Comparison of ENCODE assay signal across 8 cellular contexts in the genomic region with DNA sequence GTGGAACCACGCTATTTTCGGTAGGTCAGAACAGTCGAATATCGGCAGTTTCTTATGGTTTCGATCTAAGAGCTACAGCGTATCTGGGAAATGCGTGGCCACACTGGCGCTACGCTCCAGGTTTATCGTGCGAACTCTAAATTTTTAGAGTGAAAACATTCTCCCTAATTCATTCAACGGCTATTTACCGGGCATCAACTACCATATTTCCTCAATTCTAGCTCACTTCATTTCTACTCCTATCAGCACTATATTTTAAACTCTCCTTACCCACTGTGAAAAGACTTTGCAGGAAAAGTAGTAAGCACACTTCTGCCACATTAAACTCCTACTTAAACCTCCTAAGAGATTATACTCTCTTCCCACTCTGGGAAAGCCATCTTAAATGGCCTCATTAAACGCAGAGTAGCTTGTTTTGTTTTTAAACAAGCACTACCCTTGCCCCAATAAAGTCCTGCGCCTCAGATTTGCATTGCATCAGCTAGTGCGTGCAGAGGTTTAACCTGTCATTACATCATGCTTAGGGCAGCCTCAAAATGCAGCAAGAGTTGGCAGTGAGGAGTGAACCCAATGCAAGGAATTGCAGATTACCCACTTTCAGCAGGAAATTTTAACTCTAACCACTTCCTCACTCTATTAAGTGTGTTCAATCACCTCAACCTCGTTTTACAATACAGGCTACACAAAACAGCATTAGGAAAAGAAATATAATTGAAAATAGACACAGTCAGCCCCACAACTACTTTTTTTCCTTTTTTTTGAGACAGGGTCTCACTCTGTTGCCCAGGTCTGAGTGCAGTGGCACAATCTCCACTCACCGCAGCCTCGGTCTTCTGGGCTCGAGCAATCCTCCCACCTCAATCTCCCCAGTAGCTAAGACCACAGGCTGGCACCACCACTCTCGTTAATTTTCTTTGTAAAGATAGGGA. TPM values are rescaled to one million over a fixed set of nuclear protein-coding genes. Genes with fewer than 3 reads are reported as not detected.
DNase-seq lines count a peak whose midpoint lies in the region; ATAC-seq, FAIRE-seq and TF ChIP-seq lines count a peak whose summit lies in the region.

No MANE protein-coding gene starts in this region.

- DNase-seq in DMS 273 treated with DMSO at 0.1 percent for 48 hours (lab: John Stamatoyannopoulos, UW) (peak; percentile 35), RCC 7860 (ENCODE audit: low spot score) (peak; percentile 50), left ventricle myocardium inferior (no peak), COR-L47 (lab: John Stamatoyannopoulos, UW) (no peak)
- DNase-seq in activated naive CD8-positive, alpha-beta T cell treated with anti-CD3 and anti-CD28 coated beads, Interleukin-2, amount 10 ng/mL, durations not matched to agents 7 days and 5 days, result no peak

- peaks cover 40% of the 10 kb centered on the region for H3K4me1 Mint-ChIP-seq in activated naive CD8-positive, alpha-beta T cell treated with anti-CD3 and anti-CD28 coated beads, Interleukin-2, amount 10 ng/mL, durations not matched to agents 7 days and 5 days

- no peaks in the 10 kb centered on the region for H3K9me3 Mint-ChIP-seq in activated naive CD8-positive, alpha-beta T cell treated with anti-CD3 and anti-CD28 coated beads, Interleukin-2, amount 10 ng/mL, durations not matched to agents 7 days and 5 days

- TF ChIP-seq CTCF in left ventricle myocardium inferior (IDR thresholded peaks at IDR 0.05; ENCODE audit: borderline replicate concordance), result no peak

- H3K27ac ChIP-seq in left ventricle myocardium inferior (replicated peaks) (peak overlapping the region; percentile 92), rectal smooth muscle tissue (ENCODE audit: low read depth, low read length) (peak overlapping the region; percentile 80)

- ATAC-seq in GM19397 (IDR thresholded peaks at IDR 0.05; ENCODE audit: unreplicated experiment) (peak; percentile 45), HG03457 (IDR thresholded peaks at IDR 0.05; ENCODE audit: unreplicated experiment) (peak; percentile 40)
- peak; percentile 74 for ATAC-seq in activated naive CD8-positive, alpha-beta T cell treated with anti-CD3 and anti-CD28 coated beads, Interleukin-2, amount 10 ng/mL, durations not matched to agents 7 days and 5 days (ENCODE audit: low read depth)

- intact Hi-C loops in left ventricle myocardium inferior (cut with micrococcal nuclease), result no loop called here

- peak overlapping the region; percentile 75 for H3K4me3 ChIP-seq in left ventricle myocardium inferior
- peak overlapping the region; percentile 71 for H3K4me3 ChIP-seq in rectal smooth muscle tissue (ENCODE audit: low read length)

- POLR2A ChIA-PET in activated naive CD8-positive, alpha-beta T cell treated with anti-CD3 and anti-CD28 coated beads, Interleukin-2, amount 10 ng/mL, durations not matched to agents 7 days and 5 days (lab: Charles Lee), result interaction anchor here (0.5 to 3.5 kb wide), 15 partner anchors 8 to 1700 kb away, joined by 3 to 27 read pairs (median 4); partner anchors contain the start of genes LONP2 and SIAH1

- FAIRE-seq in RCC 7860 (lab: Jason Lieb, UNC), result peak; percentile 35

- H3K27ac Mint-ChIP-seq in activated naive CD8-positive, alpha-beta T cell treated with anti-CD3 and anti-CD28 coated beads, Interleukin-2, amount 10 ng/mL, durations not matched to agents 7 days and 5 days, result peak overlapping the region; percentile 99

- peak overlapping the region; percentile 91 for H3K4me3 Mint-ChIP-seq in activated naive CD8-positive, alpha-beta T cell treated with anti-CD3 and anti-CD28 coated beads, Interleukin-2, amount 10 ng/mL, durations not matched to agents 7 days and 5 days

- H3K4me1 ChIP-seq in left ventricle myocardium inferior (peaks cover 91% of the 10 kb centered on the region), rectal smooth muscle tissue (ENCODE audit: control insufficient read depth, insufficient read depth, low read length) (peaks cover 21% of the 10 kb centered on the region)

- no peaks in the 10 kb centered on the region for H3K27me3 ChIP-seq in left ventricle myocardium inferior (ENCODE audit: low read depth)
- no peaks in the 10 kb centered on the region for H3K27me3 ChIP-seq in rectal smooth muscle tissue (ENCODE audit: control insufficient read depth, insufficient read depth, low read length)

- H3K36me3 Mint-ChIP-seq in activated naive CD8-positive, alpha-beta T cell treated with anti-CD3 and anti-CD28 coated beads, Interleukin-2, amount 10 ng/mL, durations not matched to agents 7 days and 5 days, result peaks cover 11% of the 10 kb centered on the region

- H3K36me3 ChIP-seq in left ventricle myocardium inferior (peaks cover 10% of the 10 kb centered on the region), rectal smooth muscle tissue (ENCODE audit: control insufficient read depth, insufficient read depth, low read length) (no peaks in the 10 kb centered on the region)

- H3K27me3 Mint-ChIP-seq in activated naive CD8-positive, alpha-beta T cell treated with anti-CD3 and anti-CD28 coated beads, Interleukin-2, amount 10 ng/mL, durations not matched to agents 7 days and 5 days, result no peaks in the 10 kb centered on the region

- H3K9me3 ChIP-seq in left ventricle myocardium inferior (replicated peaks), result no peaks in the 10 kb centered on the region

- H3K9ac ChIP-seq in rectal smooth muscle tissue (ENCODE audit: low read length), result peak overlapping the region; percentile 42

RNA-seq across cellular contexts. Expression of gene SIAH1, which starts 18.8 kb away (rescaled TPM):
- 10 to 100 TPM; 15.9 to 16.5 TPM for total RNA-seq in activated naive CD8-positive, alpha-beta T cell treated with anti-CD3 and anti-CD28 coated beads, Interleukin-2, amount 10 ng/mL, durations not matched to agents 7 days and 5 days
- total RNA-seq in left ventricle myocardium inferior, result 11.5 TPM

Comparison
In these comparisons a context has a peak if more than half of its experiments do, and no peak if none do; other contexts are left out.
1. DNase-seq: peak in DMS 273 treated with DMSO at 0.1 percent for 48 hours (single experiment) and RCC 7860 (single experiment); none in activated naive CD8-positive, alpha-beta T cell treated with anti-CD3 and anti-CD28 coated beads, Interleukin-2, amount 10 ng/mL, durations not matched to agents 7 days and 5 days (single experiment), left ventricle myocardium inferior (single experiment) and COR-L47 (single experiment).
2. Peak in every context shown above with its lines, with median percentiles within 50 percentile points of each other: ATAC-seq.